Comparison of ENCODE assay signal across 10 cellular contexts in genomic region chr13:70235565-70235964, GRCh38.
ATAC-seq and TF ChIP-seq lines count a peak whose summit lies in the region.
"Had no signal": no experiment of that assay in that cellular context is flagged by ENCODE, and none has a peak within 500 bp of the region (broad histone marks: within the 10 kb centered on the region; RNA-seq: fewer than 3 reads in every experiment).

No MANE protein-coding gene starts in this region.

- no peaks in the 10 kb centered on the region for H3F3A ChIP-seq in neural cell (ENCODE audit: insufficient read depth, low read length, poor library complexity, severe bottlenecking)

- no peak for TF ChIP-seq RAD21 in neural cell (conservative IDR thresholded peaks at IDR 0.05)

- no peaks in the 10 kb centered on the region for H3K79me2 ChIP-seq in neural cell (replicated peaks; ENCODE audit: insufficient read depth, low read length)

- H3K27me3 ChIP-seq in neural cell (ENCODE audit: insufficient read depth, low read depth, low read length): no peaks in the 10 kb centered on the region
- H3K27me3 ChIP-seq: BE2C; BLaER1; BLaER1 treated with 17β-estradiol and CSF1 and Interleukin-3, amounts not matched to agents 10 nM and 100 nM had no signal

- H2AFZ ChIP-seq in neural cell (ENCODE audit: low read depth, low read length): no peak overlapping the region

- no peaks in the 10 kb centered on the region for H3K36me3 ChIP-seq in neural cell (ENCODE audit: insufficient read depth, low read length)
- H3K36me3 ChIP-seq: BE2C; BLaER1; BLaER1 treated with 17β-estradiol and CSF1 and Interleukin-3, amounts not matched to agents 10 nM and 100 nM had no signal

- no peak for ATAC-seq in HG03432 (IDR thresholded peaks at IDR 0.05; ENCODE audit: unreplicated experiment)
- ATAC-seq: A549; CD8-positive, alpha-beta T cell had no signal

- H3K9me3 ChIP-seq in neural cell (ENCODE audit: low read length): no peaks in the 10 kb centered on the region
- H3K9me3 ChIP-seq: A549, BE2C, BLaER1, Caco-2 had no signal

- no peak overlapping the region for H3K9ac ChIP-seq in neural cell (ENCODE audit: low read length)
- H3K9ac ChIP-seq: BLaER1; BLaER1 treated with 17β-estradiol and CSF1 and Interleukin-3, amounts not matched to agents 10 nM and 100 nM had no signal

- no peaks in the 10 kb centered on the region for H3K9me2 ChIP-seq in neural cell (ENCODE audit: insufficient read depth, low read length)

- H4K20me1 ChIP-seq in neural cell (ENCODE audit: insufficient read depth): no peaks in the 10 kb centered on the region
- H4K20me1 ChIP-seq: BLaER1; BLaER1 treated with 17β-estradiol and CSF1 and Interleukin-3, amounts not matched to agents 10 nM and 100 nM had no signal

- H3K4me2 ChIP-seq in neural cell (ENCODE audit: low read length): no peak overlapping the region
- H3K4me2 ChIP-seq: A549; BLaER1; BLaER1 treated with 17β-estradiol and CSF1 and Interleukin-3, amounts not matched to agents 10 nM and 100 nM had no signal

- TF ChIP-seq EP300 in neural cell (conservative IDR thresholded peaks at IDR 0.05; ENCODE audit: poor library complexity, severe bottlenecking): peak; percentile 68

- H3K4me3 ChIP-seq in neural cell (ENCODE audit: low read length): no peak overlapping the region
- H3K4me3 ChIP-seq: A549; BLaER1; BLaER1 treated with 17β-estradiol and CSF1 and Interleukin-3, amounts not matched to agents 10 nM and 100 nM had no signal

- H3K27ac ChIP-seq in neural cell (ENCODE audit: low read length): no peak overlapping the region
- H3K27ac ChIP-seq: 22Rv1; A549; BLaER1; BLaER1 treated with 17β-estradiol and CSF1 and Interleukin-3, amounts not matched to agents 10 nM and 100 nM; C4-2B had no signal

- TF ChIP-seq CTCF in neural cell (IDR thresholded peaks at IDR 0.05; ENCODE audit: poor library complexity, severe bottlenecking): no peak

TF ChIP-seq in neural cell, 6 proteins besides CTCF, POLR2A, EP300 and RAD21:
- TF ChIP-seq POLR2AphosphoS5 (IDR thresholded peaks at IDR 0.05) (peak; percentile 56), EZH2 (IDR thresholded peaks at IDR 0.05; ENCODE audit: borderline replicate concordance, insufficient read depth, low read length, poor library complexity, severe bottlenecking) (no peak)
